Comparison of ENCODE assay signal across 8 cellular contexts in genomic region chr21:43975469-43976098, GRCh38. TPM values are rescaled to one million over a fixed set of nuclear protein-coding genes. Genes with fewer than 3 reads are reported as not detected.
DNase-seq lines count a peak whose midpoint lies in the region; ATAC-seq lines count a peak whose summit lies in the region.

No MANE protein-coding gene starts in this region.

- H4K20me1 ChIP-seq in GM23248 (ENCODE audit: insufficient read depth), result no peaks in the 10 kb centered on the region

- H3K79me2 ChIP-seq in GM23248 (ENCODE audit: insufficient read depth), result no peaks in the 10 kb centered on the region

- H3K4me1 ChIP-seq in GM23248 (ENCODE audit: insufficient read depth), result peaks cover 6% of the 10 kb centered on the region

- H2AFZ ChIP-seq in GM23248, result no peak overlapping the region

- H3K4me3 ChIP-seq in GM23248, result no peak overlapping the region

- WGBS in GM23248 (ENCODE audit: low coverage in 1 of 2, low lambda C conversion rate in 2 of 2, missing lambda C conversion rate in 2 of 2), 2 experiments, result 36% methylated on average over 24 of the region's 24 CpGs

- H3K9ac ChIP-seq in GM23248, result no peak overlapping the region

- H3K27ac ChIP-seq in GM23248, result no peak overlapping the region

- H3K36me3 ChIP-seq in GM23248 (ENCODE audit: low read depth), result peaks cover 5% of the 10 kb centered on the region; the same call in 1 of the 2 replicates

- ATAC-seq in GM21367 (IDR thresholded peaks at IDR 0.05; ENCODE audit: unreplicated experiment), result no peak

- H3K9me2 ChIP-seq in GM23248 (ENCODE audit: insufficient read depth), result no peaks in the 10 kb centered on the region

- no peaks in the 10 kb centered on the region for H3K27me3 ChIP-seq in GM23248 (replicated peaks; ENCODE audit: insufficient read depth)

- H3K9me3 ChIP-seq in GM23248 (ENCODE audit: low read depth), result no peaks in the 10 kb centered on the region

- in situ Hi-C loops in GM23248 (cut with MboI), result no loop called here

- peaks cover 7% of the 10 kb centered on the region; the same call in 1 of the 2 replicates for H3F3A ChIP-seq in GM23248 (ENCODE audit: insufficient read depth)

- DNase-seq in AML-193 (lab: John Stamatoyannopoulos, UW) (peak; percentile 11 to 36), GM23248 (peak; percentile 74), NCI-H2171 (lab: John Stamatoyannopoulos, UW) (peak; percentile 68), cerebellum (ENCODE audit: low spot score) (peak; percentile 82), left kidney (ENCODE audit: low read depth, low spot score) (peak; percentile 86)
- DNase-seq in activated CD4-positive, alpha-beta T cell treated with anti-CD3 and anti-CD28 coated beads for 24 hours (ENCODE audit: low read depth in 2 of 2), result peak; percentile 76 to 77
- DNase-seq in stimulated activated CD4-positive, alpha-beta T cell treated with anti-CD3 and anti-CD28 coated beads, Interleukin-4, amount 100 ng/mL, for 24 hours, result peak; percentile 85

- H3K4me2 ChIP-seq in GM23248 (ENCODE audit: unreplicated experiment), result no peak overlapping the region

RNA-seq across cellular contexts. Expression of gene TRAPPC10, which starts 36.5 kb away (rescaled TPM):
- total RNA-seq in GM23248 (2014; rRNA removed; shearing (Covaris generic)), result 21.0 and 23.1 TPM in 2 replicates
- 9.9 and 10.3 TPM in 2 replicates for polyA plus RNA-seq in GM23248 (2016; fragmentation: Nextera tagmentation; extraction: Ambion mirVana)
- total RNA-seq in cerebellum, result 24.9 TPM

Comparison
In these comparisons a context has a peak if more than half of its experiments do, and no peak if none do; other contexts are left out.
1. DNase-seq: peak in every context shown above with its lines; median percentile 86 in left kidney; 85 in stimulated activated CD4-positive, alpha-beta T cell treated with anti-CD3 and anti-CD28 coated beads, Interleukin-4, amount 100 ng/mL, for 24 hours; 82 in cerebellum; 76 in activated CD4-positive, alpha-beta T cell treated with anti-CD3 and anti-CD28 coated beads for 24 hours; 74 in GM23248; 68 in NCI-H2171; 24 in AML-193.